In the genomic region with DNA sequence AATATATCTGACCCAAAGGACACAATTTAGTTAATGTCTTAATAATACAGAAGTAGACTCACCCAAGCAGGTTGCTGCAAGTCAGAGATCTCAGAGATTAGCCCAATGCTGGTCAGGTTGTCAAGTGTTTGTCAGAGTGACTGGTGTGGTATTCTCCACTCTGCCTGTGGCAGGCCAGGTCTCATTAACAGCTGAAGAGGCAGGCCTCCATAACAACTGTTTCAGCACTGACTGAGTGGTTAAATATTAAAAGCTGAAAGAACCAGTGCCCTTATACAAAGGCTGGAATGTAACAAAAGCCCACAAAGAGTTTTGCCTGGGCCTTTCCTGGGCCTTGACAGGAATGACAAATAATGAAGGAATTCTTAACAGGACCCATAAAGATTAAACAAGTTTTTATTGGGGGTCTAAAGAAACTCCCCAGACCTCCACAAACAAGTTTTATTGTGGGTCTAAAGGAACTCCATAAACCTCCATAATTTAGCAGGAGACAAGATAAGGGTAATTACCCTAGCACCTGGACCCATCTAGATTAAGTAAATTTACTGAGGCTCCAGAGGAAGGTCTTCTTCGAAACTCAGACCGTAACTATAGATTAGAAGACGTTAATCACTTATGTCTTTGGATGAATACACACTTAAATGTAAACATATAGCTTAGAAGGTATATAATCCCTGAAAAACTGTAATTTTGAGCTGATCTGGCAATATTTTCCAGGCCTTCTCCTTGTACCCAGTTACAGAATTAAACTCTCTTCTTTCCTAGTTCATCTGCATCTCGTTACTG, we compare ENCODE assay signal across 2 cellular contexts.
TF ChIP-seq lines count a peak whose summit lies in the region.

No MANE protein-coding gene starts in this region.

TF ChIP-seq in H1, 55 proteins besides CTCF, POLR2A, EP300 and RAD21:
- TF ChIP-seq PHF8 (conservative IDR thresholded peaks at IDR 0.05; ENCODE audit: low read depth, low read length) (no peak), SP4 (IDR thresholded peaks at IDR 0.05; ENCODE audit: low read length) (no peak), GTF2F1 (IDR thresholded peaks at IDR 0.05; ENCODE audit: borderline replicate concordance, low read depth, low read length) (no peak), BRCA1 (IDR thresholded peaks at IDR 0.05; ENCODE audit: low read depth, low read length) (no peak), SIRT6 (IDR thresholded peaks at IDR 0.05; ENCODE audit: low read length) (no peak), MAFK (IDR thresholded peaks at IDR 0.05; ENCODE audit: low read depth, low read length) (no peak), TEAD4 (IDR thresholded peaks at IDR 0.05; ENCODE audit: low read depth, low read length) (no peak), GABPA (IDR thresholded peaks at IDR 0.05; ENCODE audit: borderline replicate concordance, insufficient read depth, low read length) (no peak), SAP30 (IDR thresholded peaks at IDR 0.05; ENCODE audit: insufficient read depth, insufficient replicate concordance, low read length) (no peak), CTBP2 (IDR thresholded peaks at IDR 0.05; ENCODE audit: borderline replicate concordance, insufficient read depth, insufficient read length, low read length) (no peak), JUND (IDR thresholded peaks at IDR 0.05; ENCODE audit: low read length) (no peak)
- TF ChIP-seq, protein P1, sequence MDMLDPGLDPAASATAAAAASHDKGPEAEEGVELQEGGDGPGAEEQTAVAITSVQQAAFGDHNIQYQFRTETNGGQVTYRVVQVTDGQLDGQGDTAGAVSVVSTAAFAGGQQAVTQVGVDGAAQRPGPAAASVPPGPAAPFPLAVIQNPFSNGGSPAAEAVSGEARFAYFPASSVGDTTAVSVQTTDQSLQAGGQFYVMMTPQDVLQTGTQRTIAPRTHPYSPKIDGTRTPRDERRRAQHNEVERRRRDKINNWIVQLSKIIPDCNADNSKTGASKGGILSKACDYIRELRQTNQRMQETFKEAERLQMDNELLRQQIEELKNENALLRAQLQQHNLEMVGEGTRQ (IDR thresholded peaks at IDR 0.05; ENCODE audit: low read length) = no peak

TF ChIP-seq in GM12891, 5 proteins besides CTCF, POLR2A, EP300 and RAD21:
- TF ChIP-seq POU2F2 (IDR thresholded peaks at IDR 0.05; ENCODE audit: low read depth, low read length) (no peak), PAX5 (IDR thresholded peaks at IDR 0.05; ENCODE audit: insufficient read depth, low read length, severe bottlenecking) (no peak), POLR2AphosphoS5 (IDR thresholded peaks at IDR 0.05; ENCODE audit: low read depth, low read length) (no peak), TAF1 (IDR thresholded peaks at IDR 0.05; ENCODE audit: low read depth, low read length) (no peak), SPI1 (IDR thresholded peaks at IDR 0.05; ENCODE audit: low read depth, low read length) (no peak)
